In genomic region chr16:29271721-29272675, GRCh38 we compare ENCODE assay signal across 8 cellular contexts.
DNase-seq lines count a peak whose midpoint lies in the region; ATAC-seq, FAIRE-seq and TF ChIP-seq lines count a peak whose summit lies in the region.
"Not testable (repeated sequence)": the region's sequence is repeated elsewhere in the genome, so short reads cannot be mapped to it uniquely, and the experiment has no call there.

No MANE protein-coding gene starts in this region.

- in situ Hi-C loops in HepG2 (cut with HindIII; ENCODE audit: extremely low pct_ligation_motif_present, low pct_unique_long_range_greater_than_20kb), result not testable (repeated sequence)

- H3K4me2 ChIP-seq in HepG2 (ENCODE audit: low read depth, low read length), result peak overlapping the region; percentile 55

- peak overlapping the region in 2 of 5 donors; percentile 51 to 65 for H3K27ac ChIP-seq in adrenal gland
- H3K27ac ChIP-seq in HepG2 (ENCODE audit: extremely low read length, insufficient read depth, low read length), result peak overlapping the region; percentile 7
- peak overlapping the region; percentile 80 to 81 for H3K27ac ChIP-seq in uterus

- H3K27me3 ChIP-seq in adrenal gland; HepG2 (ENCODE audit: control insufficient read depth in 1 of 2, insufficient read depth in 2 of 2, low read length in 2 of 2); uterus: not testable (repeated sequence)

- intact Hi-C loops in adrenal gland (cut with DNase I); HepG2 (cut with micrococcal nuclease; ENCODE audit: unreplicated experiment); uterus (cut with DNase I; ENCODE audit: low total_unique reads): not testable (repeated sequence)

- H2AFZ ChIP-seq in HepG2 (ENCODE audit: low read length), result not testable (repeated sequence)

- H3K79me2 ChIP-seq in HepG2 (ENCODE audit: insufficient read depth, low read length), result not testable (repeated sequence)

- not testable (repeated sequence) for H3K36me3 ChIP-seq in adrenal gland (replicated peaks in 1 of 2); HepG2 (replicated peaks in 1 of 2; ENCODE audit: control insufficient read depth in 1 of 2, insufficient read depth in 2 of 2, low read length in 2 of 2); uterus

- CTCF ChIA-PET in HepG2 (lab: Yijun Ruan, JAX; ENCODE audit: low intra/inter-chr PET ratio, low total read pairs), result not testable (repeated sequence)

- not testable (repeated sequence) for BruUV-seq in HepG2 (replicated peaks; lab: Mats Ljungman, UMichigan)

- not testable (repeated sequence) for H3K4me3 ChIP-seq in adrenal gland, uterus
- H3K4me3 ChIP-seq in HepG2 (replicated peaks in 1 of 3; ENCODE audit: insufficient read depth in 1 of 3, low read depth in 2 of 3, low read length in 3 of 3), result peak overlapping the region in 1 of 3 experiments; percentile 49; a peak in 2 of 6 replicates

- TF ChIP-seq RAD21 in HepG2 (CRISPR knock-in tag; IDR thresholded peaks at IDR 0.05), result not testable (repeated sequence)

- WGBS in adrenal gland, 4 donors, result 20 to 40% (median 30%) methylated on average over 1 to 19 of the region's 19 CpGs
- WGBS in HepG2 (ENCODE audit: low lambda C conversion rate), result 0% methylated on average over 11 of the region's 19 CpGs

- POLR2A ChIA-PET in HepG2 (lab: Yijun Ruan, JAX), result not testable (repeated sequence)

- not testable (repeated sequence) for H4K20me1 ChIP-seq in HepG2 (ENCODE audit: insufficient read depth, low read length)

- H3K4me1 ChIP-seq in adrenal gland (replicated peaks in 1 of 2); uterus: not testable (repeated sequence)
- H3K4me1 ChIP-seq in HepG2 (ENCODE audit: insufficient read depth, low read length), result peaks cover 53% of the 10 kb centered on the region

- TF ChIP-seq POLR2A in adrenal gland (IDR thresholded peaks at IDR 0.05); uterus (IDR thresholded peaks at IDR 0.05): not testable (repeated sequence)
- 0 out of 4 replicates have a peak, but pooled peaks of 1 of the 2 experiments have one; percentile 37 for TF ChIP-seq POLR2A in HepG2 (IDR thresholded peaks at IDR 0.05; ENCODE audit: insufficient read depth in 1 of 2, low read depth in 2 of 2, low read length in 2 of 2)

- not testable (repeated sequence) for H3K9me3 ChIP-seq in adrenal gland (replicated peaks in 1 of 3); HepG2 (ENCODE audit: low read length); uterus

- TF ChIP-seq CTCF in adrenal gland (IDR thresholded peaks at IDR 0.05); uterus (IDR thresholded peaks at IDR 0.05): not testable (repeated sequence)
- 0 out of 2 replicates have a peak, but pooled peaks have one; percentile 8 for TF ChIP-seq CTCF in HepG2 (CRISPR knock-in tag; IDR thresholded peaks at IDR 0.05)

- DNase-seq in EH (ENCODE audit: low read depth) (peak; percentile 98), M059J (ENCODE audit: low read depth) (peak; percentile 90), adrenal gland (peak in 5 of 7 donors; percentile 51 to 69 (median 59)), dermis blood vessel endothelial cell (peak; percentile 72), glomerular visceral epithelial cell (ENCODE audit: extremely low spot score) (peak; percentile 83), HepG2 (ENCODE audit: low spot score) (peak; percentile 89), renal cortical epithelial cell (ENCODE audit: low read depth) (peak; percentile 89), uterus (peak in 1 of 2 donors; percentile 69)

- peak overlapping the region; percentile 19 for H3K9ac ChIP-seq in HepG2 (ENCODE audit: insufficient read depth, low read depth, low read length)

- not testable (repeated sequence) for TF ChIP-seq EP300 in HepG2 (IDR thresholded peaks at IDR 0.05; ENCODE audit: low read depth in 2 of 2, low read length in 2 of 2); HepG2 (CRISPR knock-in tag; IDR thresholded peaks at IDR 0.05; ENCODE audit: borderline replicate concordance)

- FAIRE-seq in HepG2 (lab: Jason Lieb, UNC), result peak; percentile 99

- peak; percentile 92 for ATAC-seq in HepG2

TF ChIP-seq in HepG2, 621 proteins besides CTCF, POLR2A, EP300 and RAD21 (continues in another document):
- TF ChIP-seq TEAD3 (CRISPR knock-in tag; optimal IDR thresholded peaks at IDR 0.05; ENCODE audit: borderline replicate concordance) (peak; percentile 47), ZNF24 (IDR thresholded peaks at IDR 0.05) (peak; percentile 89), AKAP8 (CRISPR knock-in tag; IDR thresholded peaks at IDR 0.05) (0 out of 2 replicates have a peak, but pooled peaks have one; percentile 25), ZMYM3 (CRISPR knock-in tag; IDR thresholded peaks at IDR 0.05) (peak; percentile 37; the same call in 1 of the 2 replicates), ASH2L (IDR thresholded peaks at IDR 0.05; ENCODE audit: insufficient read length, low read depth, low read length) (peak; percentile 24), RERE (CRISPR knock-in tag; IDR thresholded peaks at IDR 0.05; ENCODE audit: low read depth) (0 out of 2 replicates have a peak, but pooled peaks have one; percentile 48), LCORL (CRISPR knock-in tag; IDR thresholded peaks at IDR 0.05) (peak; percentile 79), ARID5B (CRISPR knock-in tag; IDR thresholded peaks at IDR 0.05) (peak; percentile 73), ZNF747 (CRISPR knock-in tag; IDR thresholded peaks at IDR 0.05; ENCODE audit: borderline replicate concordance) (0 out of 2 replicates have a peak, but pooled peaks have one; percentile 27), RCOR2 (CRISPR knock-in tag; IDR thresholded peaks at IDR 0.05) (0 out of 2 replicates have a peak, but pooled peaks have one; percentile 36), HNF4A (CRISPR knock-in tag; IDR thresholded peaks at IDR 0.05) (peak; percentile 47)
- TF ChIP-seq LCORL (IDR thresholded peaks at IDR 0.05), result not testable (repeated sequence)
